ENCODE assay signal across 1 cellular context in the genomic region with DNA sequence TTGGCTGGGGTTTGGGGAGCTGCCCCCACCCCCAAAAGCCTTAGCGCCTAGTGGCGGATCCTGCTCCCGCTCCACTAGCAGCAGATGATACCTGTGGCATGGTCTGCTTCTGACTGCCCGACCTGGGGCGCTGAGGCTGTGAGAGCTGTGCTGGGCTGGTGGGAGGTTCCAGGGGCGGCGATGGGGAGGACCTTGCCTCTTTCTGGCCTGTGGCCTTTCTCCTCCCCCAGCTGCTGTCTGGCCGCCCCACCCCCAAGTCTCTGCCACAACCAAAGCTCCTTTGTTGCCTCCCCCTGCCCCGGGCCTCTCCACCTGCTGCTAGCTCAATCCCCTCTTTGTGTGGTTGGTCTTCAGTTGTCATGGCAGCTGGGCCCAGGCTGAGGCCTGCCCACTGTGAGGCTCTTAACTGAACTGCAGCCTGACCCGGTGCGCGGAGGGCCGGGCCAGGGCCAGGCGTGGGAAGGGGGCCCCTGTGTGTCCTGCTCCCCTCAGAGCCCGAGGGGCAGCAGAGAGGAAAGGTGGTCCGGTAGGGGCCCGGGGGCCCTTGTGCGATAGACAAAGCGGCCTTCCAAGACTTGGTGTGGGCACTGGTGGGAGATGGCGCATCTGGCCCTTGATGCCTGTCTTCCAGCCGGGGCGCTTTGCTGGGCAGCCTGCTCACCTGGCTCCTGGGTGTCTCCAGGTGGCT.
TF ChIP-seq lines count a peak whose summit lies in the region.

No MANE protein-coding gene starts in this region.

TF ChIP-seq in HepG2, 621 proteins besides CTCF, POLR2A, EP300 and RAD21 (continued from another document and continues in another):
- TF ChIP-seq ZNF609 (CRISPR knock-in tag; IDR thresholded peaks at IDR 0.05; ENCODE audit: borderline replicate concordance) (peak; percentile 68; the same call in 1 of the 2 replicates), CHCHD3 (CRISPR knock-in tag; IDR thresholded peaks at IDR 0.05) (no peak), MAZ (IDR thresholded peaks at IDR 0.05; ENCODE audit: borderline replicate concordance, low read depth, low read length) (peak; percentile 37; the same call in 1 of the 2 replicates), MAZ (CRISPR knock-in tag; IDR thresholded peaks at IDR 0.05; ENCODE audit: low read depth) (peak; percentile 93), AGO1 (IDR thresholded peaks at IDR 0.05; ENCODE audit: low read depth, low read length, poor library complexity, severe bottlenecking) (no peak), ZNF678 (CRISPR knock-in tag; IDR thresholded peaks at IDR 0.05) (0 out of 2 replicates have a peak, but pooled peaks have one; percentile 64), NFYB (CRISPR knock-in tag; IDR thresholded peaks at IDR 0.05) (peak; percentile 43; the same call in 1 of the 2 replicates), ZNF138 (CRISPR knock-in tag; IDR thresholded peaks at IDR 0.05; ENCODE audit: low read depth) (no peak), ESRRA (CRISPR knock-in tag; IDR thresholded peaks at IDR 0.05; ENCODE audit: low read depth) (no peak; the same call in 1 of the 2 replicates), JUN (CRISPR knock-in tag; IDR thresholded peaks at IDR 0.05) (no peak), SSRP1 (CRISPR knock-in tag; IDR thresholded peaks at IDR 0.05) (no peak), MBNL3 (CRISPR knock-in tag; conservative IDR thresholded peaks at IDR 0.05) (no peak), MXI1 (IDR thresholded peaks at IDR 0.05; ENCODE audit: borderline replicate concordance, low read depth, low read length) (peak; percentile 92; the same call in 2 of the 3 replicates), SALL1 (CRISPR knock-in tag; IDR thresholded peaks at IDR 0.05) (peak; percentile 76), ZSCAN25 (CRISPR knock-in tag; IDR thresholded peaks at IDR 0.05) (peak; percentile 73; the same call in 1 of the 2 replicates), TRAFD1 (CRISPR knock-in tag; IDR thresholded peaks at IDR 0.05; ENCODE audit: borderline replicate concordance) (0 out of 2 replicates have a peak, but pooled peaks have one; percentile 59), HOXA3 (CRISPR knock-in tag; IDR thresholded peaks at IDR 0.05) (peak; percentile 74), ONECUT2 (CRISPR knock-in tag; IDR thresholded peaks at IDR 0.05) (0 out of 2 replicates have a peak, but pooled peaks have one; percentile 32), ZNF547 (CRISPR knock-in tag; IDR thresholded peaks at IDR 0.05) (0 out of 2 replicates have a peak, but pooled peaks have one; percentile 64), ZNF563 (CRISPR knock-in tag; IDR thresholded peaks at IDR 0.05) (no peak), RXRA (CRISPR knock-in tag; IDR thresholded peaks at IDR 0.05) (peak; percentile 84), RXRB (CRISPR knock-in tag; IDR thresholded peaks at IDR 0.05; ENCODE audit: borderline replicate concordance) (peak; percentile 65; the same call in 1 of the 2 replicates), KAT8 (CRISPR knock-in tag; IDR thresholded peaks at IDR 0.05) (peak; percentile 35; the same call in 1 of the 2 replicates), ZFP36L1 (CRISPR knock-in tag; IDR thresholded peaks at IDR 0.05) (0 out of 2 replicates have a peak, but pooled peaks have one; percentile 83), ZNF670 (CRISPR knock-in tag; IDR thresholded peaks at IDR 0.05; ENCODE audit: borderline replicate concordance) (no peak), SRSF1 (optimal IDR thresholded peaks at IDR 0.05; ENCODE audit: low read depth, low read length) (no peak), ZBTB38 (CRISPR knock-in tag; IDR thresholded peaks at IDR 0.05) (peak; percentile 73), DPF2 (CRISPR knock-in tag; IDR thresholded peaks at IDR 0.05; ENCODE audit: borderline replicate concordance, low read depth) (no peak), PPARG (CRISPR knock-in tag; conservative IDR thresholded peaks at IDR 0.05) (no peak), GABPB1 (CRISPR knock-in tag; IDR thresholded peaks at IDR 0.05) (peak; percentile 64), KDM3A (CRISPR knock-in tag; IDR thresholded peaks at IDR 0.05; ENCODE audit: low read depth) (0 out of 2 replicates have a peak, but pooled peaks have one; percentile 34), ZNF468 (CRISPR knock-in tag; IDR thresholded peaks at IDR 0.05) (no peak)
- TF ChIP-seq, protein P1, sequence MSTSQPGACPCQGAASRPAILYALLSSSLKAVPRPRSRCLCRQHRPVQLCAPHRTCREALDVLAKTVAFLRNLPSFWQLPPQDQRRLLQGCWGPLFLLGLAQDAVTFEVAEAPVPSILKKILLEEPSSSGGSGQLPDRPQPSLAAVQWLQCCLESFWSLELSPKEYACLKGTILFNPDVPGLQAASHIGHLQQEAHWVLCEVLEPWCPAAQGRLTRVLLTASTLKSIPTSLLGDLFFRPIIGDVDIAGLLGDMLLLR (CRISPR knock-in tag; IDR thresholded peaks at IDR 0.05), result no peak
- TF ChIP-seq, protein P2, sequence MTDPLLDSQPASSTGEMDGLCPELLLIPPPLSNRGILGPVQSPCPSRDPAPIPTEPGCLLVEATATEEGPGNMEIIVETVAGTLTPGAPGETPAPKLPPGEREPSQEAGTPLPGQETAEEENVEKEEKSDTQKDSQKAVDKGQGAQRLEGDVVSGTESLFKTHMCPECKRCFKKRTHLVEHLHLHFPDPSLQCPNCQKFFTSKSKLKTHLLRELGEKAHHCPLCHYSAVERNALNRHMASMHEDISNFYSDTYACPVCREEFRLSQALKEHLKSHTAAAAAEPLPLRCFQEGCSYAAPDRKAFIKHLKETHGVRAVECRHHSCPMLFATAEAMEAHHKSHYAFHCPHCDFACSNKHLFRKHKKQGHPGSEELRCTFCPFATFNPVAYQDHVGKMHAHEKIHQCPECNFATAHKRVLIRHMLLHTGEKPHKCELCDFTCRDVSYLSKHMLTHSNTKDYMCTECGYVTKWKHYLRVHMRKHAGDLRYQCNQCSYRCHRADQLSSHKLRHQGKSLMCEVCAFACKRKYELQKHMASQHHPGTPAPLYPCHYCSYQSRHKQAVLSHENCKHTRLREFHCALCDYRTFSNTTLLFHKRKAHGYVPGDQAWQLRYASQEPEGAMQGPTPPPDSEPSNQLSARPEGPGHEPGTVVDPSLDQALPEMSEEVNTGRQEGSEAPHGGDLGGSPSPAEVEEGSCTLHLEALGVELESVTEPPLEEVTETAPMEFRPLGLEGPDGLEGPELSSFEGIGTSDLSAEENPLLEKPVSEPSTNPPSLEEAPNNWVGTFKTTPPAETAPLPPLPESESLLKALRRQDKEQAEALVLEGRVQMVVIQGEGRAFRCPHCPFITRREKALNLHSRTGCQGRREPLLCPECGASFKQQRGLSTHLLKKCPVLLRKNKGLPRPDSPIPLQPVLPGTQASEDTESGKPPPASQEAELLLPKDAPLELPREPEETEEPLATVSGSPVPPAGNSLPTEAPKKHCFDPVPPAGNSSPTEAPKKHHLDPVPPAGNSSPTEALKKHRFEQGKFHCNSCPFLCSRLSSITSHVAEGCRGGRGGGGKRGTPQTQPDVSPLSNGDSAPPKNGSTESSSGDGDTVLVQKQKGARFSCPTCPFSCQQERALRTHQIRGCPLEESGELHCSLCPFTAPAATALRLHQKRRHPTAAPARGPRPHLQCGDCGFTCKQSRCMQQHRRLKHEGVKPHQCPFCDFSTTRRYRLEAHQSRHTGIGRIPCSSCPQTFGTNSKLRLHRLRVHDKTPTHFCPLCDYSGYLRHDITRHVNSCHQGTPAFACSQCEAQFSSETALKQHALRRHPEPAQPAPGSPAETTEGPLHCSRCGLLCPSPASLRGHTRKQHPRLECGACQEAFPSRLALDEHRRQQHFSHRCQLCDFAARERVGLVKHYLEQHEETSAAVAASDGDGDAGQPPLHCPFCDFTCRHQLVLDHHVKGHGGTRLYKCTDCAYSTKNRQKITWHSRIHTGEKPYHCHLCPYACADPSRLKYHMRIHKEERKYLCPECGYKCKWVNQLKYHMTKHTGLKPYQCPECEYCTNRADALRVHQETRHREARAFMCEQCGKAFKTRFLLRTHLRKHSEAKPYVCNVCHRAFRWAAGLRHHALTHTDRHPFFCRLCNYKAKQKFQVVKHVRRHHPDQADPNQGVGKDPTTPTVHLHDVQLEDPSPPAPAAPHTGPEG (CRISPR knock-in tag; IDR thresholded peaks at IDR 0.05), result 0 out of 2 replicates have a peak, but pooled peaks have one; percentile 57
- TF ChIP-seq, protein P3, sequence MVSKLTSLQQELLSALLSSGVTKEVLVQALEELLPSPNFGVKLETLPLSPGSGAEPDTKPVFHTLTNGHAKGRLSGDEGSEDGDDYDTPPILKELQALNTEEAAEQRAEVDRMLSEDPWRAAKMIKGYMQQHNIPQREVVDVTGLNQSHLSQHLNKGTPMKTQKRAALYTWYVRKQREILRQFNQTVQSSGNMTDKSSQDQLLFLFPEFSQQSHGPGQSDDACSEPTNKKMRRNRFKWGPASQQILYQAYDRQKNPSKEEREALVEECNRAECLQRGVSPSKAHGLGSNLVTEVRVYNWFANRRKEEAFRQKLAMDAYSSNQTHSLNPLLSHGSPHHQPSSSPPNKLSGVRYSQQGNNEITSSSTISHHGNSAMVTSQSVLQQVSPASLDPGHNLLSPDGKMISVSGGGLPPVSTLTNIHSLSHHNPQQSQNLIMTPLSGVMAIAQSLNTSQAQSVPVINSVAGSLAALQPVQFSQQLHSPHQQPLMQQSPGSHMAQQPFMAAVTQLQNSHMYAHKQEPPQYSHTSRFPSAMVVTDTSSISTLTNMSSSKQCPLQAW (CRISPR knock-in tag; IDR thresholded peaks at IDR 0.05), result peak; percentile 86
- TF ChIP-seq, protein P4, sequence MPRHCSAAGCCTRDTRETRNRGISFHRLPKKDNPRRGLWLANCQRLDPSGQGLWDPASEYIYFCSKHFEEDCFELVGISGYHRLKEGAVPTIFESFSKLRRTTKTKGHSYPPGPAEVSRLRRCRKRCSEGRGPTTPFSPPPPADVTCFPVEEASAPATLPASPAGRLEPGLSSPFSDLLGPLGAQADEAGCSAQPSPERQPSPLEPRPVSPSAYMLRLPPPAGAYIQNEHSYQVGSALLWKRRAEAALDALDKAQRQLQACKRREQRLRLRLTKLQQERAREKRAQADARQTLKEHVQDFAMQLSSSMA (CRISPR knock-in tag; IDR thresholded peaks at IDR 0.05), result 0 out of 2 replicates have a peak, but pooled peaks have one; percentile 34
- TF ChIP-seq, protein P5, sequence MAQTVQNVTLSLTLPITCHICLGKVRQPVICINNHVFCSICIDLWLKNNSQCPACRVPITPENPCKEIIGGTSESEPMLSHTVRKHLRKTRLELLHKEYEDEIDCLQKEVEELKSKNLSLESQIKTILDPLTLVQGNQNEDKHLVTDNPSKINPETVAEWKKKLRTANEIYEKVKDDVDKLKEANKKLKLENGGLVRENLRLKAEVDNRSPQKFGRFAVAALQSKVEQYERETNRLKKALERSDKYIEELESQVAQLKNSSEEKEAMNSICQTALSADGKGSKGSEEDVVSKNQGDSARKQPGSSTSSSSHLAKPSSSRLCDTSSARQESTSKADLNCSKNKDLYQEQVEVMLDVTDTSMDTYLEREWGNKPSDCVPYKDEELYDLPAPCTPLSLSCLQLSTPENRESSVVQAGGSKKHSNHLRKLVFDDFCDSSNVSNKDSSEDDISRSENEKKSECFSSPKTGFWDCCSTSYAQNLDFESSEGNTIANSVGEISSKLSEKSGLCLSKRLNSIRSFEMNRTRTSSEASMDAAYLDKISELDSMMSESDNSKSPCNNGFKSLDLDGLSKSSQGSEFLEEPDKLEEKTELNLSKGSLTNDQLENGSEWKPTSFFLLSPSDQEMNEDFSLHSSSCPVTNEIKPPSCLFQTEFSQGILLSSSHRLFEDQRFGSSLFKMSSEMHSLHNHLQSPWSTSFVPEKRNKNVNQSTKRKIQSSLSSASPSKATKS (CRISPR knock-in tag; IDR thresholded peaks at IDR 0.05), result no peak
